Comparison of ENCODE assay signal across 9 cellular contexts in genomic region chr12:117367006-117367638, GRCh38. TPM values are rescaled to one million over a fixed set of nuclear protein-coding genes. Genes with fewer than 3 reads are reported as not detected.
DNase-seq lines count a peak whose midpoint lies in the region; ATAC-seq and TF ChIP-seq lines count a peak whose summit lies in the region.
"Had no signal": no experiment of that assay in that cellular context is flagged by ENCODE, and none has a peak within 500 bp of the region (broad histone marks: within the 10 kb centered on the region; RNA-seq: fewer than 3 reads in every experiment).

No MANE protein-coding gene starts in this region.

- in situ Hi-C loops in transverse colon (cut with MboI; ENCODE audit: low pct_ligation_motif_present in 1 of 4, low pct_unique_long_range_greater_than_20kb in 1 of 4, low sequenced_read_pairs in 3 of 4): loop anchor here (5.0 to 25.0 kb wide), 6 partner anchors 220 to 470 kb away; no protein-coding TSS in a partner anchor

- ATAC-seq in GM18868 (IDR thresholded peaks at IDR 0.05; ENCODE audit: unreplicated experiment): no peak

- H3K4me3 ChIP-seq in foreskin fibroblast (ENCODE audit: low read depth in 1 of 2, low read length in 2 of 2): no peak overlapping the region
- no peak overlapping the region for H3K4me3 ChIP-seq in neutrophil (ENCODE audit: low read depth in 1 of 2, low read length in 1 of 2)
- no peak overlapping the region for H3K4me3 ChIP-seq in transverse colon

- DNase-seq in DMS153 treated with DMSO at 0.1 percent for 48 hours (lab: John Stamatoyannopoulos, UW; ENCODE audit: unreplicated experiment): peak; percentile 60
- peak; percentile 11 for DNase-seq in HS-27A (ENCODE audit: low read depth)
- peak; percentile 77 for DNase-seq in NCI-H774 (lab: John Stamatoyannopoulos, UW)
- peak; percentile 52 for DNase-seq in activated T-cell treated with anti-CD3 and anti-CD28 coated beads for 48 hours (ENCODE audit: low read depth)
- DNase-seq in foreskin fibroblast: peak; percentile 41 to 83
- peak; percentile 78 for DNase-seq in transverse colon

- H3K36me3 ChIP-seq in neutrophil (no peaks in the 10 kb centered on the region), transverse colon (no peaks in the 10 kb centered on the region)

- no peak for TF ChIP-seq EP300 in transverse colon (IDR thresholded peaks at IDR 0.05; ENCODE audit: low read depth)

- TF ChIP-seq CTCF in foreskin fibroblast (IDR thresholded peaks at IDR 0.05; ENCODE audit: low read depth, low read length) (peak; percentile 94), neutrophil (IDR thresholded peaks at IDR 0.05) (peak; percentile 57), transverse colon (IDR thresholded peaks at IDR 0.05) (peak; percentile 81 to 91 (median 87))

- no peaks in the 10 kb centered on the region for H3K9me3 ChIP-seq in neutrophil
- no peaks in the 10 kb centered on the region for H3K9me3 ChIP-seq in transverse colon

- H3K4me1 ChIP-seq in neutrophil (ENCODE audit: control insufficient read depth in 1 of 2, insufficient read depth in 1 of 2, low read depth in 1 of 2, low read length in 1 of 2) (no peaks in the 10 kb centered on the region), transverse colon (no peaks in the 10 kb centered on the region)

- intact Hi-C loops in transverse colon (cut with DNase I; ENCODE audit: low total_unique reads): loop anchor here (5.0 kb wide), 2 partner anchors 220 to 470 kb away; no protein-coding TSS in a partner anchor

- H3K27ac ChIP-seq in neutrophil: no peak overlapping the region
- H3K27ac ChIP-seq in transverse colon: no peak overlapping the region

- no peak for TF ChIP-seq POLR2A in transverse colon (IDR thresholded peaks at IDR 0.05)

- H3K27me3 ChIP-seq in neutrophil: peaks cover 44% of the 10 kb centered on the region
- peaks cover 39% of the 10 kb centered on the region for H3K27me3 ChIP-seq in transverse colon

- WGBS in transverse colon (ENCODE audit: low coverage in 1 of 2), 2 donors: 20 to 62% methylated on average over 3 to 10 of the region's 12 CpGs

RNA-seq across cellular contexts. Expression of gene NOS1, which starts 5.7 kb away (rescaled TPM):
- 1 to 10 TPM in 1 of 4 donors, under 1 TPM in 2, not detected in 1; 0.79 to 1.6 (median 0.96) TPM for total RNA-seq in transverse colon
- total RNA-seq: T-helper 2 cell treated with Interferon-gamma antibody and Interleukin-4, amounts not matched to agents 100 ng/mL and 5 ng/mL, for 36 hours had no signal

Comparison
In these comparisons a context has a peak if more than half of its experiments do, and no peak if none do; other contexts are left out.
1. DNase-seq: peak in every context shown above with its lines; median percentile 78 in transverse colon; 77 in NCI-H774; 62 in foreskin fibroblast; 60 in DMS153 treated with DMSO at 0.1 percent for 48 hours; 52 in activated T-cell treated with anti-CD3 and anti-CD28 coated beads for 48 hours; 11 in HS-27A.